In the genomic region with DNA sequence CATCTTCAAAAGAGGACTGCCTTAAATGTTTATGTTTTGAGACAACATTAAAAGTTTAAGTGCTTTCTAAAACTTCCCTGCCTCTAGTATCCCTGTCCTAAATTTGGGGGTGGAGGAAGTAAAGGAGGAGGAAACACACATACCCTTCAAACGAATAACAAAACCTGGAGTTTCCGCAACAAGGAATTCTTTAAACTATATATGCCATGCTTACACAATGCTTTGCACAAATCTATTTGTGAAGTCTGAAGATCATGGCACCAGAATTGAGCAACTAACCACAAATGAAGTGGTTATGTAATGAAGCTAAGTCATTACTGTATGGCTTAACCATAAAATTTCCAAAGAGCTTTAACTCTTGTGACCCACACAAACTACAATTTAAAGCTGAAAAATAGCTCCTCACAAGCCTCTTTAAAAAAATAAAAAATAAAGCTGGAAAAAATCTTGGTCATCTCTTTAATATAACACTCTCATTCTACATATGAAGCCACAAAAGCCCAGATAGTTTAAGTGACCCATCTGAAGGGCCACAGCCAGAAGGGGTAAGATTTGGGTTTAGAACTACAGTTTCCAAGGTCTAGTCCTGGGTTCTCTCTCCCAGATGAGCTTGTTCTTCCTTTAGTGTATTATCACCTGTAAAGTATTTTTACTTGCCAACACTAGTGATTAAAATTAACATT, we compare ENCODE assay signal across 2 cellular contexts.
A peak's percentile ranks its signal among the peaks of the same experiment; 100 is the strongest.
TF ChIP-seq lines count a peak whose summit lies in the region.

No MANE protein-coding gene starts in this region.

TF ChIP-seq in WTC11, 78 proteins besides CTCF, POLR2A, EP300 and RAD21:
- TF ChIP-seq FOXK1 (CRISPR knock-in tag; IDR thresholded peaks at IDR 0.05) = no peak
- TF ChIP-seq GABPB1 (CRISPR knock-in tag; IDR thresholded peaks at IDR 0.05) = peak; percentile 75
- TF ChIP-seq, protein P1, sequence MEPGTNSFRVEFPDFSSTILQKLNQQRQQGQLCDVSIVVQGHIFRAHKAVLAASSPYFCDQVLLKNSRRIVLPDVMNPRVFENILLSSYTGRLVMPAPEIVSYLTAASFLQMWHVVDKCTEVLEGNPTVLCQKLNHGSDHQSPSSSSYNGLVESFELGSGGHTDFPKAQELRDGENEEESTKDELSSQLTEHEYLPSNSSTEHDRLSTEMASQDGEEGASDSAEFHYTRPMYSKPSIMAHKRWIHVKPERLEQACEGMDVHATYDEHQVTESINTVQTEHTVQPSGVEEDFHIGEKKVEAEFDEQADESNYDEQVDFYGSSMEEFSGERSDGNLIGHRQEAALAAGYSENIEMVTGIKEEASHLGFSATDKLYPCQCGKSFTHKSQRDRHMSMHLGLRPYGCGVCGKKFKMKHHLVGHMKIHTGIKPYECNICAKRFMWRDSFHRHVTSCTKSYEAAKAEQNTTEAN (CRISPR knock-in tag; IDR thresholded peaks at IDR 0.05) = no peak
- TF ChIP-seq ZBTB21 (CRISPR knock-in tag; IDR thresholded peaks at IDR 0.05; ENCODE audit: borderline replicate concordance) = no peak
- TF ChIP-seq NR1H2 (CRISPR knock-in tag; IDR thresholded peaks at IDR 0.05) = no peak

TF ChIP-seq in HepG2, 621 proteins besides CTCF, POLR2A, EP300 and RAD21 (continues in another document):
- TF ChIP-seq TOE1 (CRISPR knock-in tag; IDR thresholded peaks at IDR 0.05) (no peak), ZFP1 (CRISPR knock-in tag; IDR thresholded peaks at IDR 0.05) (0 out of 2 replicates have a peak, but pooled peaks have one; percentile 38), FOXA1 (IDR thresholded peaks at IDR 0.05) (no peak), FOXA1 (CRISPR knock-in tag; IDR thresholded peaks at IDR 0.05) (peak; percentile 67), HMGA1 (CRISPR knock-in tag; conservative IDR thresholded peaks at IDR 0.05) (no peak), SSRP1 (CRISPR knock-in tag; IDR thresholded peaks at IDR 0.05) (peak; percentile 86; the same call in 1 of the 2 replicates), ISL2 (CRISPR knock-in tag; IDR thresholded peaks at IDR 0.05) (peak; percentile 92), ASH2L (IDR thresholded peaks at IDR 0.05; ENCODE audit: insufficient read length, low read depth, low read length) (peak; percentile 21), ZNF33A (CRISPR knock-in tag; IDR thresholded peaks at IDR 0.05; ENCODE audit: borderline replicate concordance) (no peak), ZNF567 (CRISPR knock-in tag; IDR thresholded peaks at IDR 0.05; ENCODE audit: borderline replicate concordance) (no peak), ZNF333 (CRISPR knock-in tag; IDR thresholded peaks at IDR 0.05; ENCODE audit: borderline replicate concordance) (no peak), CBFB (CRISPR knock-in tag; IDR thresholded peaks at IDR 0.05) (peak; percentile 100), TCF7 (IDR thresholded peaks at IDR 0.05; ENCODE audit: low read depth) (peak; percentile 82), GZF1 (CRISPR knock-in tag; IDR thresholded peaks at IDR 0.05) (no peak), ZFP41 (CRISPR knock-in tag; IDR thresholded peaks at IDR 0.05; ENCODE audit: borderline replicate concordance) (no peak), RXRB (CRISPR knock-in tag; IDR thresholded peaks at IDR 0.05; ENCODE audit: borderline replicate concordance) (peak; percentile 89), SP4 (CRISPR knock-in tag; IDR thresholded peaks at IDR 0.05) (no peak), SRY (CRISPR knock-in tag; IDR thresholded peaks at IDR 0.05) (no peak), ZSCAN20 (CRISPR knock-in tag; IDR thresholded peaks at IDR 0.05; ENCODE audit: borderline replicate concordance) (no peak), ZNF264 (CRISPR knock-in tag; IDR thresholded peaks at IDR 0.05) (0 out of 2 replicates have a peak, but pooled peaks have one; percentile 53), CCAR2 (optimal IDR thresholded peaks at IDR 0.05; ENCODE audit: low read depth, low read length) (no peak), CENPT (CRISPR knock-in tag; IDR thresholded peaks at IDR 0.05; ENCODE audit: low read depth) (no peak), NCOA5 (CRISPR knock-in tag; IDR thresholded peaks at IDR 0.05) (no peak), ATF7 (IDR thresholded peaks at IDR 0.05) (0 out of 2 replicates have a peak, but pooled peaks have one; percentile 20), ATF7 (CRISPR knock-in tag; IDR thresholded peaks at IDR 0.05) (no peak), EHMT2 (IDR thresholded peaks at IDR 0.05; ENCODE audit: borderline replicate concordance, low read depth, low read length) (peak; percentile 9; the same call in 1 of the 2 replicates), NFIC (IDR thresholded peaks at IDR 0.05; ENCODE audit: low read length) (peak; percentile 69; the same call in 1 of the 2 replicates), SAP130 (CRISPR knock-in tag; IDR thresholded peaks at IDR 0.05; ENCODE audit: low read depth) (peak; percentile 94), TCF12 (IDR thresholded peaks at IDR 0.05) (no peak), TCF12 (CRISPR knock-in tag; IDR thresholded peaks at IDR 0.05) (no peak)
- TF ChIP-seq, protein P2, sequence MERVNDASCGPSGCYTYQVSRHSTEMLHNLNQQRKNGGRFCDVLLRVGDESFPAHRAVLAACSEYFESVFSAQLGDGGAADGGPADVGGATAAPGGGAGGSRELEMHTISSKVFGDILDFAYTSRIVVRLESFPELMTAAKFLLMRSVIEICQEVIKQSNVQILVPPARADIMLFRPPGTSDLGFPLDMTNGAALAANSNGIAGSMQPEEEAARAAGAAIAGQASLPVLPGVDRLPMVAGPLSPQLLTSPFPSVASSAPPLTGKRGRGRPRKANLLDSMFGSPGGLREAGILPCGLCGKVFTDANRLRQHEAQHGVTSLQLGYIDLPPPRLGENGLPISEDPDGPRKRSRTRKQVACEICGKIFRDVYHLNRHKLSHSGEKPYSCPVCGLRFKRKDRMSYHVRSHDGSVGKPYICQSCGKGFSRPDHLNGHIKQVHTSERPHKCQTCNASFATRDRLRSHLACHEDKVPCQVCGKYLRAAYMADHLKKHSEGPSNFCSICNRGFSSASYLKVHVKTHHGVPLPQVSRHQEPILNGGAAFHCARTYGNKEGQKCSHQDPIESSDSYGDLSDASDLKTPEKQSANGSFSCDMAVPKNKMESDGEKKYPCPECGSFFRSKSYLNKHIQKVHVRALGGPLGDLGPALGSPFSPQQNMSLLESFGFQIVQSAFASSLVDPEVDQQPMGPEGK (CRISPR knock-in tag; IDR thresholded peaks at IDR 0.05) = peak; percentile 64
- TF ChIP-seq, protein P3, sequence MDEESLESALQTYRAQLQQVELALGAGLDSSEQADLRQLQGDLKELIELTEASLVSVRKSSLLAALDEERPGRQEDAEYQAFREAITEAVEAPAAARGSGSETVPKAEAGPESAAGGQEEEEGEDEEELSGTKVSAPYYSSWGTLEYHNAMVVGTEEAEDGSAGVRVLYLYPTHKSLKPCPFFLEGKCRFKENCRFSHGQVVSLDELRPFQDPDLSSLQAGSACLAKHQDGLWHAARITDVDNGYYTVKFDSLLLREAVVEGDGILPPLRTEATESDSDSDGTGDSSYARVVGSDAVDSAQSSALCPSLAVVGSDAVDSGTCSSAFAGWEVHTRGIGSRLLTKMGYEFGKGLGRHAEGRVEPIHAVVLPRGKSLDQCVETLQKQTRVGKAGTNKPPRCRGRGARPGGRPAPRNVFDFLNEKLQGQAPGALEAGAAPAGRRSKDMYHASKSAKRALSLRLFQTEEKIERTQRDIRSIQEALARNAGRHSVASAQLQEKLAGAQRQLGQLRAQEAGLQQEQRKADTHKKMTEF (CRISPR knock-in tag; IDR thresholded peaks at IDR 0.05) = peak; percentile 58; the same call in 1 of the 2 replicates
- TF ChIP-seq, protein P4, sequence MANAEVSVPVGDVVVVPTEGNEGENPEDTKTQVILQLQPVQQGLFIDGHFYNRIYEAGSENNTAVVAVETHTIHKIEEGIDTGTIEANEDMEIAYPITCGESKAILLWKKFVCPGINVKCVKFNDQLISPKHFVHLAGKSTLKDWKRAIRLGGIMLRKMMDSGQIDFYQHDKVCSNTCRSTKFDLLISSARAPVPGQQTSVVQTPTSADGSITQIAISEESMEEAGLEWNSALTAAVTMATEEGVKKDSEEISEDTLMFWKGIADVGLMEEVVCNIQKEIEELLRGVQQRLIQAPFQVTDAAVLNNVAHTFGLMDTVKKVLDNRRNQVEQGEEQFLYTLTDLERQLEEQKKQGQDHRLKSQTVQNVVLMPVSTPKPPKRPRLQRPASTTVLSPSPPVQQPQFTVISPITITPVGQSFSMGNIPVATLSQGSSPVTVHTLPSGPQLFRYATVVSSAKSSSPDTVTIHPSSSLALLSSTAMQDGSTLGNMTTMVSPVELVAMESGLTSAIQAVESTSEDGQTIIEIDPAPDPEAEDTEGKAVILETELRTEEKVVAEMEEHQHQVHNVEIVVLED (CRISPR knock-in tag; IDR thresholded peaks at IDR 0.05; ENCODE audit: borderline replicate concordance) = no peak
- TF ChIP-seq, protein P5, sequence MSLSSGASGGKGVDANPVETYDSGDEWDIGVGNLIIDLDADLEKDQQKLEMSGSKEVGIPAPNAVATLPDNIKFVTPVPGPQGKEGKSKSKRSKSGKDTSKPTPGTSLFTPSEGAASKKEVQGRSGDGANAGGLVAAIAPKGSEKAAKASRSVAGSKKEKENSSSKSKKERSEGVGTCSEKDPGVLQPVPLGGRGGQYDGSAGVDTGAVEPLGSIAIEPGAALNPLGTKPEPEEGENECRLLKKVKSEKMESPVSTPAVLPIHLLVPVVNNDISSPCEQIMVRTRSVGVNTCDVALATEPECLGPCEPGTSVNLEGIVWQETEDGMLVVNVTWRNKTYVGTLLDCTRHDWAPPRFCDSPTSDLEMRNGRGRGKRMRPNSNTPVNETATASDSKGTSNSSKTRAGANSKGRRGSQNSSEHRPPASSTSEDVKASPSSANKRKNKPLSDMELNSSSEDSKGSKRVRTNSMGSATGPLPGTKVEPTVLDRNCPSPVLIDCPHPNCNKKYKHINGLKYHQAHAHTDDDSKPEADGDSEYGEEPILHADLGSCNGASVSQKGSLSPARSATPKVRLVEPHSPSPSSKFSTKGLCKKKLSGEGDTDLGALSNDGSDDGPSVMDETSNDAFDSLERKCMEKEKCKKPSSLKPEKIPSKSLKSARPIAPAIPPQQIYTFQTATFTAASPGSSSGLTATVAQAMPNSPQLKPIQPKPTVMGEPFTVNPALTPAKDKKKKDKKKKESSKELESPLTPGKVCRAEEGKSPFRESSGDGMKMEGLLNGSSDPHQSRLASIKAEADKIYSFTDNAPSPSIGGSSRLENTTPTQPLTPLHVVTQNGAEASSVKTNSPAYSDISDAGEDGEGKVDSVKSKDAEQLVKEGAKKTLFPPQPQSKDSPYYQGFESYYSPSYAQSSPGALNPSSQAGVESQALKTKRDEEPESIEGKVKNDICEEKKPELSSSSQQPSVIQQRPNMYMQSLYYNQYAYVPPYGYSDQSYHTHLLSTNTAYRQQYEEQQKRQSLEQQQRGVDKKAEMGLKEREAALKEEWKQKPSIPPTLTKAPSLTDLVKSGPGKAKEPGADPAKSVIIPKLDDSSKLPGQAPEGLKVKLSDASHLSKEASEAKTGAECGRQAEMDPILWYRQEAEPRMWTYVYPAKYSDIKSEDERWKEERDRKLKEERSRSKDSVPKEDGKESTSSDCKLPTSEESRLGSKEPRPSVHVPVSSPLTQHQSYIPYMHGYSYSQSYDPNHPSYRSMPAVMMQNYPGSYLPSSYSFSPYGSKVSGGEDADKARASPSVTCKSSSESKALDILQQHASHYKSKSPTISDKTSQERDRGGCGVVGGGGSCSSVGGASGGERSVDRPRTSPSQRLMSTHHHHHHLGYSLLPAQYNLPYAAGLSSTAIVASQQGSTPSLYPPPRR (CRISPR knock-in tag; IDR thresholded peaks at IDR 0.05; ENCODE audit: borderline replicate concordance) = peak; percentile 81
- TF ChIP-seq, protein P6, sequence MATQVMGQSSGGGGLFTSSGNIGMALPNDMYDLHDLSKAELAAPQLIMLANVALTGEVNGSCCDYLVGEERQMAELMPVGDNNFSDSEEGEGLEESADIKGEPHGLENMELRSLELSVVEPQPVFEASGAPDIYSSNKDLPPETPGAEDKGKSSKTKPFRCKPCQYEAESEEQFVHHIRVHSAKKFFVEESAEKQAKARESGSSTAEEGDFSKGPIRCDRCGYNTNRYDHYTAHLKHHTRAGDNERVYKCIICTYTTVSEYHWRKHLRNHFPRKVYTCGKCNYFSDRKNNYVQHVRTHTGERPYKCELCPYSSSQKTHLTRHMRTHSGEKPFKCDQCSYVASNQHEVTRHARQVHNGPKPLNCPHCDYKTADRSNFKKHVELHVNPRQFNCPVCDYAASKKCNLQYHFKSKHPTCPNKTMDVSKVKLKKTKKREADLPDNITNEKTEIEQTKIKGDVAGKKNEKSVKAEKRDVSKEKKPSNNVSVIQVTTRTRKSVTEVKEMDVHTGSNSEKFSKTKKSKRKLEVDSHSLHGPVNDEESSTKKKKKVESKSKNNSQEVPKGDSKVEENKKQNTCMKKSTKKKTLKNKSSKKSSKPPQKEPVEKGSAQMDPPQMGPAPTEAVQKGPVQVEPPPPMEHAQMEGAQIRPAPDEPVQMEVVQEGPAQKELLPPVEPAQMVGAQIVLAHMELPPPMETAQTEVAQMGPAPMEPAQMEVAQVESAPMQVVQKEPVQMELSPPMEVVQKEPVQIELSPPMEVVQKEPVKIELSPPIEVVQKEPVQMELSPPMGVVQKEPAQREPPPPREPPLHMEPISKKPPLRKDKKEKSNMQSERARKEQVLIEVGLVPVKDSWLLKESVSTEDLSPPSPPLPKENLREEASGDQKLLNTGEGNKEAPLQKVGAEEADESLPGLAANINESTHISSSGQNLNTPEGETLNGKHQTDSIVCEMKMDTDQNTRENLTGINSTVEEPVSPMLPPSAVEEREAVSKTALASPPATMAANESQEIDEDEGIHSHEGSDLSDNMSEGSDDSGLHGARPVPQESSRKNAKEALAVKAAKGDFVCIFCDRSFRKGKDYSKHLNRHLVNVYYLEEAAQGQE (IDR thresholded peaks at IDR 0.05; ENCODE audit: borderline replicate concordance in 1 of 2, low read depth in 1 of 2, low read length in 2 of 2) = peak in 1 of 2 experiments; percentile 70; a peak in 2 of 4 replicates
- TF ChIP-seq, protein P7, sequence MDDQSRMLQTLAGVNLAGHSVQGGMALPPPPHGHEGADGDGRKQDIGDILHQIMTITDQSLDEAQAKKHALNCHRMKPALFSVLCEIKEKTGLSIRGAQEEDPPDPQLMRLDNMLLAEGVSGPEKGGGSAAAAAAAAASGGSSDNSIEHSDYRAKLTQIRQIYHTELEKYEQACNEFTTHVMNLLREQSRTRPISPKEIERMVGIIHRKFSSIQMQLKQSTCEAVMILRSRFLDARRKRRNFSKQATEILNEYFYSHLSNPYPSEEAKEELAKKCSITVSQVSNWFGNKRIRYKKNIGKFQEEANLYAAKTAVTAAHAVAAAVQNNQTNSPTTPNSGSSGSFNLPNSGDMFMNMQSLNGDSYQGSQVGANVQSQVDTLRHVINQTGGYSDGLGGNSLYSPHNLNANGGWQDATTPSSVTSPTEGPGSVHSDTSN (CRISPR knock-in tag; IDR thresholded peaks at IDR 0.05; ENCODE audit: borderline replicate concordance) = no peak
- TF ChIP-seq, protein P8, sequence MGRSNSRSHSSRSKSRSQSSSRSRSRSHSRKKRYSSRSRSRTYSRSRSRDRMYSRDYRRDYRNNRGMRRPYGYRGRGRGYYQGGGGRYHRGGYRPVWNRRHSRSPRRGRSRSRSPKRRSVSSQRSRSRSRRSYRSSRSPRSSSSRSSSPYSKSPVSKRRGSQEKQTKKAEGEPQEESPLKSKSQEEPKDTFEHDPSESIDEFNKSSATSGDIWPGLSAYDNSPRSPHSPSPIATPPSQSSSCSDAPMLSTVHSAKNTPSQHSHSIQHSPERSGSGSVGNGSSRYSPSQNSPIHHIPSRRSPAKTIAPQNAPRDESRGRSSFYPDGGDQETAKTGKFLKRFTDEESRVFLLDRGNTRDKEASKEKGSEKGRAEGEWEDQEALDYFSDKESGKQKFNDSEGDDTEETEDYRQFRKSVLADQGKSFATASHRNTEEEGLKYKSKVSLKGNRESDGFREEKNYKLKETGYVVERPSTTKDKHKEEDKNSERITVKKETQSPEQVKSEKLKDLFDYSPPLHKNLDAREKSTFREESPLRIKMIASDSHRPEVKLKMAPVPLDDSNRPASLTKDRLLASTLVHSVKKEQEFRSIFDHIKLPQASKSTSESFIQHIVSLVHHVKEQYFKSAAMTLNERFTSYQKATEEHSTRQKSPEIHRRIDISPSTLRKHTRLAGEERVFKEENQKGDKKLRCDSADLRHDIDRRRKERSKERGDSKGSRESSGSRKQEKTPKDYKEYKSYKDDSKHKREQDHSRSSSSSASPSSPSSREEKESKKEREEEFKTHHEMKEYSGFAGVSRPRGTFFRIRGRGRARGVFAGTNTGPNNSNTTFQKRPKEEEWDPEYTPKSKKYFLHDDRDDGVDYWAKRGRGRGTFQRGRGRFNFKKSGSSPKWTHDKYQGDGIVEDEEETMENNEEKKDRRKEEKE (IDR thresholded peaks at IDR 0.05) = no peak
